Comparison of ENCODE assay signal across 15 cellular contexts in the genomic region with DNA sequence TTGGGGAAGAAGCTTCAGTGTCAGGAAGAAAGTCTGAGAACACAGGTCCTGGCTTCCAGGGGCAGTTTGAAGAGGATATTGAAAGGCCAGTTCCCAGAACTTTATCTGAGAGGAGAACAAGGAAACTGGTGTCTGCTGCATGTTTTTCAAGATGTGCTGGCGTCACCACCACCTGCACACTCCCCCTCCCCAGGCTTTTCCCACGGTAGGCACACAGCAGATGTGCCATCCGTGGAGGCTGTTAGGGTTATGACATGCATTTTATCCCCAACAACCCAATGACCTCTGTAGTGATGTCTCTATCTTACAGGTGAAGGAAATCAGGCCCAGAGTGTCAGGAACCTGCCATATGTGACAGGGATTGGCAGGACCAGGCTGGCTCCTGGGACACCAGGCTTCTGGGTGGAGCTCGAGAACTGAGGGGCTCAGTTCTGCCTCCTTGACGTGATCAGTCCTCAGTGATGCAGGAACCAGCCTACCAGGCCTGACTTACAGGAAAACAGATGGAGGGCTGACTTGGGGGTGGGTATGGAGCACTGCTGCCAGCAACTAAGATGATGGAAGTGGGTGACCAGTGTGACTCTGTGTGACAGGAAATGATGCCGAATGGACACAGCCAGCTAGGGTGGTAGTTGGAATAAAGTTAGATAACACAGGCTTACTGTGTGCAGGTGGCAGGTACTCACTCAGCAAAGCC. TPM values are rescaled to one million over a fixed set of nuclear protein-coding genes. Genes with fewer than 3 reads are reported as not detected.
DNase-seq lines count a peak whose midpoint lies in the region; ATAC-seq and TF ChIP-seq lines count a peak whose summit lies in the region.
"Had no signal": no experiment of that assay in that cellular context is flagged by ENCODE, and none has a peak within 500 bp of the region (broad histone marks: within the 10 kb centered on the region; RNA-seq: fewer than 3 reads in every experiment).

No MANE protein-coding gene starts in this region.

- H3K9me3 ChIP-seq in DND-41 (ENCODE audit: insufficient read depth, low read length, severe bottlenecking) (no peaks in the 10 kb centered on the region), Karpas-422 (ENCODE audit: low read length) (no peaks in the 10 kb centered on the region), colonic mucosa (no peaks in the 10 kb centered on the region), skeletal muscle tissue (ENCODE audit: control insufficient read depth in 3 of 3, low read length in 3 of 3) (no peaks in the 10 kb centered on the region), trophoblast cell (ENCODE audit: insufficient read depth, low read depth, low read length) (no peaks in the 10 kb centered on the region), esophagus squamous epithelium (no peaks in the 10 kb centered on the region)
- H3K9me3 ChIP-seq: gastroesophageal sphincter had no signal

- peaks cover 19% of the 10 kb centered on the region for H3K4me1 Mint-ChIP-seq in osteocyte (ENCODE audit: unreplicated experiment)

- H2BK120ac ChIP-seq in trophoblast cell (ENCODE audit: insufficient read depth, low read length, poor library complexity), result no peak overlapping the region

- no peak overlapping the region for H4K12ac ChIP-seq in trophoblast cell (ENCODE audit: low read depth, low read length)

- no peak overlapping the region for H3K27ac Mint-ChIP-seq in osteocyte (ENCODE audit: unreplicated experiment)

- H3K4me3 Mint-ChIP-seq in osteocyte (ENCODE audit: unreplicated experiment), result no peak overlapping the region

- no peaks in the 10 kb centered on the region for H3K27me3 ChIP-seq in DND-41 (ENCODE audit: insufficient read depth, low read length, poor library complexity)
- no peaks in the 10 kb centered on the region for H3K27me3 ChIP-seq in Karpas-422 (ENCODE audit: low read length)
- H3K27me3 ChIP-seq in colonic mucosa, result no peaks in the 10 kb centered on the region
- H3K27me3 ChIP-seq in skeletal muscle tissue (ENCODE audit: control insufficient read depth in 3 of 3, insufficient read depth in 3 of 3, low read length in 3 of 3), result no peaks in the 10 kb centered on the region
- no peaks in the 10 kb centered on the region for H3K27me3 ChIP-seq in trophoblast cell (ENCODE audit: insufficient read depth, low read length)
- no peaks in the 10 kb centered on the region for H3K27me3 ChIP-seq in esophagus squamous epithelium
- H3K27me3 ChIP-seq: gastroesophageal sphincter had no signal

- H3K36me3 ChIP-seq in DND-41 (ENCODE audit: insufficient read depth, low read length) (peaks cover 49% of the 10 kb centered on the region), Karpas-422 (ENCODE audit: insufficient read depth, low read length) (0 out of 2 replicates have a peak, but pooled peaks cover 3% of the 10 kb centered on the region), colonic mucosa (no peaks in the 10 kb centered on the region), skeletal muscle tissue (ENCODE audit: control insufficient read depth in 3 of 3, insufficient read depth in 3 of 3, low read length in 3 of 3) (peaks cover 18 to 25% (median 19%) of the 10 kb centered on the region in 3 donors), trophoblast cell (ENCODE audit: control insufficient read depth in 1 of 2, insufficient read depth in 2 of 2, low read length in 2 of 2) (peaks cover 12 to 19% of the 10 kb centered on the region in 2 experiments), esophagus squamous epithelium (peaks cover 0 to 62% (median 5%) of the 10 kb centered on the region in 3 donors)

- no peaks in the 10 kb centered on the region for H3K79me2 ChIP-seq in DND-41 (ENCODE audit: insufficient read depth, low read length)
- no peaks in the 10 kb centered on the region for H3K79me2 ChIP-seq in Karpas-422 (ENCODE audit: low read length)
- H3K79me2 ChIP-seq in trophoblast cell (ENCODE audit: control insufficient read depth, insufficient read depth, low read length, poor library complexity), result no peaks in the 10 kb centered on the region

- H2AFZ ChIP-seq in DND-41 (ENCODE audit: low read depth, low read length) (no peak overlapping the region), Karpas-422 (ENCODE audit: low read length) (no peak overlapping the region), trophoblast cell (ENCODE audit: insufficient read depth, low read length, poor library complexity) (no peak overlapping the region)

- peaks cover 54% of the 10 kb centered on the region for H3K36me3 Mint-ChIP-seq in osteocyte (ENCODE audit: unreplicated experiment)

- no peak overlapping the region for H3K18ac ChIP-seq in trophoblast cell (ENCODE audit: low read length)

- H3K14ac ChIP-seq in trophoblast cell (ENCODE audit: low read length), result no peak overlapping the region

- ATAC-seq in DND-41 (ENCODE audit: insufficient read depth, low read depth) (peak; percentile 66), HG02763 (IDR thresholded peaks at IDR 0.05; ENCODE audit: unreplicated experiment) (no peak)
- ATAC-seq: gastroesophageal sphincter had no signal

- no peak overlapping the region for H4K91ac ChIP-seq in trophoblast cell (ENCODE audit: low read depth, low read length)

- no peaks in the 10 kb centered on the region for H3K9me3 Mint-ChIP-seq in osteocyte (ENCODE audit: unreplicated experiment)

- no peaks in the 10 kb centered on the region for H3K27me3 Mint-ChIP-seq in osteocyte (ENCODE audit: unreplicated experiment)

- no peak overlapping the region for H3K4ac ChIP-seq in trophoblast cell (ENCODE audit: low read depth, low read length)

- no peak overlapping the region for H2BK12ac ChIP-seq in trophoblast cell (ENCODE audit: low read length)

- no peak for TF ChIP-seq POLR2A in esophagus squamous epithelium (IDR thresholded peaks at IDR 0.05)

- no peak overlapping the region for H3K23ac ChIP-seq in trophoblast cell (ENCODE audit: low read length)

- H3K4me2 ChIP-seq in DND-41 (ENCODE audit: insufficient read depth, low read length) (no peak overlapping the region), Karpas-422 (ENCODE audit: low read depth, low read length, poor library complexity, severe bottlenecking) (no peak overlapping the region), trophoblast cell (ENCODE audit: low read length) (no peak overlapping the region)

- no CpG with 5 or more reads among the region's 6 CpGs for WGBS in trophoblast cell (ENCODE audit: extremely low coverage, insufficient coverage, insufficient read length)
- 86 to 89% methylated on average over 3 to 4 of the region's 6 CpGs for WGBS in esophagus squamous epithelium, 2 donors

- no peak overlapping the region for H2AK5ac ChIP-seq in trophoblast cell (ENCODE audit: low read length)

- H3K4me1 ChIP-seq in DND-41 (ENCODE audit: insufficient read depth, low read length) (peaks cover 14% of the 10 kb centered on the region), Karpas-422 (ENCODE audit: low read length) (peaks cover 32% of the 10 kb centered on the region), colonic mucosa (no peaks in the 10 kb centered on the region), skeletal muscle tissue (ENCODE audit: control insufficient read depth in 3 of 3, insufficient read depth in 3 of 3, low read length in 3 of 3) (peaks cover 7 to 20% (median 16%) of the 10 kb centered on the region in 3 donors), trophoblast cell (ENCODE audit: control insufficient read depth in 1 of 2, insufficient read depth in 2 of 2, low read length in 2 of 2) (peaks cover 4 to 8% of the 10 kb centered on the region in 2 experiments), esophagus squamous epithelium (peaks cover 6 to 26% (median 21%) of the 10 kb centered on the region in 3 donors)

- DNase-seq in DND-41, result peak; percentile 53
- no peak for DNase-seq in Karpas-422
- no peak for DNase-seq in colonic mucosa
- DNase-seq in trophoblast cell, result no peak
- DNase-seq in esophagus squamous epithelium (lab: John Stamatoyannopoulos, UW), result no peak
- no peak for DNase-seq in osteocyte (ENCODE audit: extremely low spot score, unreplicated experiment)
- DNase-seq: COR-L47; effector CD8-positive, alpha-beta T cell; NCI-H1436 treated with DMSO at 0.1 percent for 48 hours; NCI-H524 treated with DMSO at 0.1 percent for 48 hours had no signal

- no peaks in the 10 kb centered on the region for H4K20me1 ChIP-seq in DND-41 (ENCODE audit: insufficient read depth, low read length)
- H4K20me1 ChIP-seq in Karpas-422 (ENCODE audit: insufficient read depth, low read depth, low read length), result no peaks in the 10 kb centered on the region

- H3K4me3 ChIP-seq in DND-41 (ENCODE audit: low read depth in 1 of 2, low read length in 2 of 2) (no peak overlapping the region), Karpas-422 (ENCODE audit: low read length) (no peak overlapping the region), colonic mucosa (no peak overlapping the region), skeletal muscle tissue (ENCODE audit: low read length in 3 of 3) (no peak overlapping the region), trophoblast cell (ENCODE audit: low read depth, low read length) (no peak overlapping the region), esophagus squamous epithelium (no peak overlapping the region)
- H3K4me3 ChIP-seq: gastroesophageal sphincter had no signal

- intact Hi-C loops in colonic mucosa (cut with DNase I), result no loop called here
- intact Hi-C loops in esophagus squamous epithelium (cut with DNase I), result no loop called here

- H3K9me2 ChIP-seq in Karpas-422 (replicated peaks; ENCODE audit: insufficient read depth, low read length), result no peaks in the 10 kb centered on the region

- no peaks in the 10 kb centered on the region for H3K79me1 ChIP-seq in trophoblast cell (ENCODE audit: low read length)

- TF ChIP-seq CTCF in DND-41 (IDR thresholded peaks at IDR 0.05; ENCODE audit: borderline replicate concordance, extremely low read depth, low read length, poor library complexity, severe bottlenecking) (no peak), colonic mucosa (IDR thresholded peaks at IDR 0.05) (no peak), esophagus squamous epithelium (IDR thresholded peaks at IDR 0.05) (no peak), osteocyte (IDR thresholded peaks at IDR 0.05) (no peak)

- H3K27ac ChIP-seq in DND-41 (ENCODE audit: low read length) (peak overlapping the region; percentile 62), Karpas-422 (ENCODE audit: low read length) (peak overlapping the region; percentile 81), colonic mucosa (peak overlapping the region; percentile 46), skeletal muscle tissue (ENCODE audit: low read depth, low read length) (peak overlapping the region; percentile 73), trophoblast cell (ENCODE audit: low read depth, low read length) (no peak overlapping the region), esophagus squamous epithelium (peak overlapping the region in 2 of 4 donors; percentile 29 to 68)
- H3K27ac ChIP-seq: VCaP had no signal

- H2BK5ac ChIP-seq in trophoblast cell (ENCODE audit: low read depth, low read length, poor library complexity), result no peak overlapping the region

- no peak overlapping the region for H4K8ac ChIP-seq in trophoblast cell (ENCODE audit: low read depth, low read length)

- H3K9ac ChIP-seq in DND-41 (ENCODE audit: low read depth, low read length), result peak overlapping the region; percentile 17; the same call in 1 of the 2 replicates
- H3K9ac ChIP-seq in Karpas-422 (ENCODE audit: low read length), result no peak overlapping the region; the same call in 1 of the 2 replicates
- H3K9ac ChIP-seq in colonic mucosa (ENCODE audit: low read depth in 2 of 2, low read length in 2 of 2), result no peak overlapping the region
- H3K9ac ChIP-seq in skeletal muscle tissue (ENCODE audit: low read depth in 1 of 3, low read length in 3 of 3), result no peak overlapping the region
- no peak overlapping the region for H3K9ac ChIP-seq in trophoblast cell (ENCODE audit: low read length)

RNA-seq across cellular contexts. Expression of a gene that starts 16.8 kb away (rescaled TPM):
- not detected in 2 replicates for total RNA-seq in Karpas-422 (2014; rRNA removed; shearing (Covaris generic); ENCODE audit: low replicate concordance)
- total RNA-seq in colonic mucosa, result not detected
- total RNA-seq in skeletal muscle tissue, result 0.52 TPM
- 0.05 and 0.17 TPM in 2 replicates for polyA plus RNA-seq in trophoblast cell (2013)
- total RNA-seq in esophagus squamous epithelium, result not detected
- total RNA-seq in osteocyte, result not detected in 2 replicates
- total RNA-seq: kidney epithelial cell had no signal

RNA-seq across cellular contexts. Expression of a gene that starts 33.7 kb away (rescaled TPM):
- 29.4 and 83.8 TPM in 2 replicates for total RNA-seq in Karpas-422 (2014; rRNA removed; shearing (Covaris generic); ENCODE audit: low replicate concordance)
- 10 to 100 TPM; 28.6 to 34.8 TPM for total RNA-seq in colonic mucosa
- total RNA-seq in skeletal muscle tissue, result 30.8 TPM
- 21.2 and 21.7 TPM in 2 replicates for polyA plus RNA-seq in trophoblast cell (2013)
- total RNA-seq in esophagus squamous epithelium, result 10 to 100 TPM; 23.3 to 64.3 (median 55.6) TPM
- 57.0 and 58.8 TPM in 2 replicates for total RNA-seq in osteocyte

RNA-seq across cellular contexts. Expression of a gene that starts 36.4 kb away (rescaled TPM):
- 10.8 and 13.5 TPM in 2 replicates for total RNA-seq in Karpas-422 (2014; rRNA removed; shearing (Covaris generic); ENCODE audit: low replicate concordance)
- total RNA-seq in colonic mucosa (10 to 100 TPM in 1 of 2 donors, 1 to 10 TPM in 1; 5.8 to 12.4 TPM), skeletal muscle tissue (8.9 TPM), esophagus squamous epithelium (1 to 10 TPM; 2.4 to 6.1 (median 4.7) TPM), osteocyte (15.5 and 20.0 TPM in 2 replicates)
- polyA plus RNA-seq in trophoblast cell (2013), result 3.6 and 3.8 TPM in 2 replicates
